ENCODE assay signal across 9 cellular contexts in genomic region chr20:44651507-44652373, GRCh38. TPM values are rescaled to one million over a fixed set of nuclear protein-coding genes. Genes with fewer than 3 reads are reported as not detected.
DNase-seq lines count a peak whose midpoint lies in the region; FAIRE-seq and TF ChIP-seq lines count a peak whose summit lies in the region.
"Had no signal": no experiment of that assay in that cellular context is flagged by ENCODE, and none has a peak within 500 bp of the region (broad histone marks: within the 10 kb centered on the region; RNA-seq: fewer than 3 reads in every experiment).

Gene ADA (minus strand): TSS chr20:44651699. CDS start chr20:44651607, 92 bp downstream.

- H3K9me3 ChIP-seq in Karpas-422 (ENCODE audit: low read length) (no peaks in the 10 kb centered on the region), keratinocyte (ENCODE audit: control insufficient read depth, low read depth, low read length) (no peaks in the 10 kb centered on the region), smooth muscle cell (replicated peaks; ENCODE audit: low read depth) (no peaks in the 10 kb centered on the region)

- no peaks in the 10 kb centered on the region for H3K9me2 ChIP-seq in Karpas-422 (replicated peaks; ENCODE audit: insufficient read depth, low read length)

- peaks cover 3% of the 10 kb centered on the region; the same call in 1 of the 2 replicates for H4K20me1 ChIP-seq in Karpas-422 (ENCODE audit: insufficient read depth, low read depth, low read length)
- no peaks in the 10 kb centered on the region for H4K20me1 ChIP-seq in keratinocyte (ENCODE audit: control insufficient read depth, extremely low read depth, insufficient read depth, low read length)
- no peaks in the 10 kb centered on the region for H4K20me1 ChIP-seq in smooth muscle cell (ENCODE audit: low read depth)

- WGBS in smooth muscle cell (ENCODE audit: low lambda C conversion rate) = under 1% methylated on average over 67 of the region's 91 CpGs

- peak within 1 kb of the TSS; percentile 1; the same call in 1 of the 2 replicates for H2AFZ ChIP-seq in Karpas-422 (ENCODE audit: low read length)
- H2AFZ ChIP-seq in keratinocyte (ENCODE audit: control insufficient read depth, low read length) = peak within 1 kb of the TSS; percentile 90
- peak within 1 kb of the TSS; percentile 91 for H2AFZ ChIP-seq in smooth muscle cell (ENCODE audit: low read depth)

- no peaks in the 10 kb centered on the region for H3K27me3 ChIP-seq in Karpas-422 (ENCODE audit: low read length)
- peaks cover 3% of the 10 kb centered on the region for H3K27me3 ChIP-seq in keratinocyte (ENCODE audit: control insufficient read depth, extremely low read depth, insufficient read depth, low read length)
- no peaks in the 10 kb centered on the region for H3K27me3 ChIP-seq in smooth muscle cell (ENCODE audit: low read depth)

- peak; percentile 76 for DNase-seq in DMS 273 (lab: John Stamatoyannopoulos, UW; ENCODE audit: unreplicated experiment)
- DNase-seq in DMS 273 treated with DMSO at 0.1 percent for 48 hours (lab: John Stamatoyannopoulos, UW) = no peak
- DNase-seq in Karpas-422 = peak; percentile 44
- peak; percentile 34 for DNase-seq in T-helper 22 cell (ENCODE audit: low read depth)
- DNase-seq in central memory CD4-positive, alpha-beta T cell = peak; percentile 40
- DNase-seq in keratinocyte (ENCODE audit: low read depth, low spot score) = no peak
- DNase-seq in smooth muscle cell (lab: John Stamatoyannopoulos, UW; ENCODE audit: unreplicated experiment) = peak; percentile 62
- DNase-seq in NCI-H2107 (lab: John Stamatoyannopoulos, UW) = no peak

- TF ChIP-seq CTCF in keratinocyte (optimal IDR thresholded peaks at IDR 0.05 in 1 of 3, IDR thresholded peaks at IDR 0.05 in 1 of 3, conservative IDR thresholded peaks at IDR 0.05 in 1 of 3; ENCODE audit: extremely low read depth in 1 of 3, insufficient read depth in 2 of 3, low read length in 3 of 3) (peak in 1 of 3 experiments; percentile 10), smooth muscle cell (IDR thresholded peaks at IDR 0.05; ENCODE audit: borderline replicate concordance, insufficient read depth, poor library complexity, severe bottlenecking) (no peak)

- dilution Hi-C loops in keratinocyte (cut with MboI; ENCODE audit: extremely low pct_ligation_motif_present, low sequenced_read_pairs) = no loop called here

- peak within 1 kb of the TSS; percentile 62 for H3K4me2 ChIP-seq in Karpas-422 (ENCODE audit: low read depth, low read length, poor library complexity, severe bottlenecking)
- peak within 1 kb of the TSS; percentile 100 for H3K4me2 ChIP-seq in keratinocyte (ENCODE audit: control insufficient read depth, extremely low read depth, insufficient read depth, low read depth, low read length)
- H3K4me2 ChIP-seq in smooth muscle cell = peak within 1 kb of the TSS; percentile 98

- H3K79me2 ChIP-seq in Karpas-422 (ENCODE audit: low read length) = no peaks in the 10 kb centered on the region
- no peaks in the 10 kb centered on the region for H3K79me2 ChIP-seq in keratinocyte (ENCODE audit: control insufficient read depth, insufficient read depth, low read length)
- H3K79me2 ChIP-seq in smooth muscle cell (ENCODE audit: low read depth) = no peaks in the 10 kb centered on the region

- peak within 1 kb of the TSS; percentile 54; the same call in 1 of the 2 replicates for H3K4me3 ChIP-seq in Karpas-422 (ENCODE audit: low read length)
- H3K4me3 ChIP-seq in keratinocyte (ENCODE audit: control insufficient read depth in 2 of 3, extremely low read depth in 1 of 3, insufficient read depth in 2 of 3, low read depth in 1 of 3, low read length in 3 of 3) = peak within 1 kb of the TSS; percentile 65 to 95 (median 86)
- peak within 1 kb of the TSS; percentile 96 for H3K4me3 ChIP-seq in smooth muscle cell

- peak within 1 kb of the TSS; percentile 46 for H3K9ac ChIP-seq in Karpas-422 (ENCODE audit: low read length)
- H3K9ac ChIP-seq in keratinocyte (ENCODE audit: control insufficient read depth, extremely low read depth, insufficient read depth, low read length) = peak within 1 kb of the TSS; percentile 65
- peak within 1 kb of the TSS; percentile 61 for H3K9ac ChIP-seq in smooth muscle cell (ENCODE audit: low read depth)

- H3K9me1 ChIP-seq in keratinocyte (ENCODE audit: control insufficient read depth, extremely low read depth, insufficient read depth, low read length) = no peaks in the 10 kb centered on the region

- H3F3A ChIP-seq in smooth muscle cell (ENCODE audit: low read depth) = no peaks in the 10 kb centered on the region

- H3K27ac ChIP-seq in Karpas-422 (ENCODE audit: low read length) = no peak within 1 kb of the TSS
- peak within 1 kb of the TSS; percentile 8 for H3K27ac ChIP-seq in keratinocyte (ENCODE audit: control insufficient read depth, insufficient read depth, low read length)
- no peak within 1 kb of the TSS for H3K27ac ChIP-seq in smooth muscle cell (ENCODE audit: low read depth)

- FAIRE-seq in keratinocyte (lab: Jason Lieb, UNC) = no peak
- FAIRE-seq: A204.1 had no signal

- H3K4me1 ChIP-seq in Karpas-422 (ENCODE audit: low read length) (peaks cover 42% of the 10 kb centered on the region), keratinocyte (ENCODE audit: control insufficient read depth, extremely low read depth, insufficient read depth, low read length) (peaks cover 12% of the 10 kb centered on the region), smooth muscle cell (ENCODE audit: low read depth) (peaks cover 19% of the 10 kb centered on the region)

- H3K36me3 ChIP-seq in Karpas-422 (ENCODE audit: insufficient read depth, low read length) = no peaks in the 10 kb centered on the region
- peaks cover 0 to 1% of the 10 kb centered on the region in 2 experiments for H3K36me3 ChIP-seq in keratinocyte (ENCODE audit: control insufficient read depth in 2 of 2, extremely low read depth in 1 of 2, insufficient read depth in 2 of 2, low read length in 2 of 2)
- H3K36me3 ChIP-seq in smooth muscle cell (ENCODE audit: low read depth) = no peaks in the 10 kb centered on the region

RNA-seq across cellular contexts. Expression of gene ADA, which starts in this region (rescaled TPM):
- 0.11 TPM in 1 of 2 replicates, not detected in the other for total RNA-seq in Karpas-422 (2014; rRNA removed; shearing (Covaris generic); ENCODE audit: low replicate concordance)
- polyA plus RNA-seq in keratinocyte (18.9 to 26.4 TPM (median 21.4 TPM) in 3 replicates), smooth muscle cell (32.5 and 35.2 TPM in 2 replicates)
- 12.0 TPM for polyA plus RNA-seq in keratinocyte (2011; ENCODE audit: low read depth)
- 17.1 and 20.5 TPM in 2 replicates for polyA plus RNA-seq in keratinocyte (2011; cell fraction: cytosol; rRNA removed)
- polyA plus RNA-seq in keratinocyte (2011; cell fraction: nucleus; rRNA removed) = 23.1 and 24.6 TPM in 2 replicates
- 11.3 and 14.7 TPM in 2 replicates for polyA plus RNA-seq in keratinocyte (2012; ENCODE audit: low replicate concordance)
- polyA minus RNA-seq in keratinocyte = 10.9 to 17.8 TPM (median 16.2 TPM) in 3 replicates
- polyA minus RNA-seq in keratinocyte (2011; cell fraction: cytosol; rRNA and poly(A)+ RNA removed) = 15.0 TPM
- polyA minus RNA-seq in keratinocyte (2011; cell fraction: nucleus; rRNA and poly(A)+ RNA removed) = 4.1 and 8.1 TPM in 2 replicates
- total RNA-seq in smooth muscle cell = 25.1 and 28.4 TPM in 2 replicates

Comparison
In these comparisons a context has a peak if more than half of its experiments do, and no peak if none do; other contexts are left out.
1. RNA of gene ADA (total RNA-seq): 25.1 to 28.4 TPM in smooth muscle cell; 0.11 TPM in Karpas-422; every median in the first group is over 10 times any median in the second.
2. DNase-seq: peak in DMS 273 (single experiment), T-helper 22 cell (single experiment), central memory CD4-positive, alpha-beta T cell (single experiment) and smooth muscle cell (single experiment); none in DMS 273 treated with DMSO at 0.1 percent for 48 hours (single experiment), keratinocyte (single experiment) and NCI-H2107 (single experiment).
3. Peak in DNase-seq, H3K4me3 ChIP-seq, H3K9ac ChIP-seq and H3K4me2 ChIP-seq in Karpas-422; RNA of the gene not detected or under 1 TPM.
4. H2AFZ ChIP-seq: peak in every context shown above with its lines; median percentile 91 in smooth muscle cell; 90 in keratinocyte; 1 in Karpas-422.
5. Peak in every context shown above with its lines, with median percentiles within 50 percentile points of each other: H3K4me2 ChIP-seq, H3K4me3 ChIP-seq and H3K9ac ChIP-seq.